Comparison of ENCODE assay signal across 19 cellular contexts in genomic region chr3:112011376-112011940, GRCh38. TPM values are rescaled to one million over a fixed set of nuclear protein-coding genes. Genes with fewer than 3 reads are reported as not detected.
DNase-seq lines count a peak whose midpoint lies in the region; TF ChIP-seq lines count a peak whose summit lies in the region.
"Had no signal": no experiment of that assay in that cellular context is flagged by ENCODE, and none has a peak within 500 bp of the region (broad histone marks: within the 10 kb centered on the region; RNA-seq: fewer than 3 reads in every experiment).

No MANE protein-coding gene starts in this region.

- no peak for DNase-seq in left ventricle myocardium inferior
- no peak for DNase-seq in cardiac septum (ENCODE audit: low spot score)
- DNase-seq in dorsolateral prefrontal cortex, result no peak
- DNase-seq in kidney tubule cell (ENCODE audit: low spot score), result peak; percentile 73
- no peak for DNase-seq in D341Med (ENCODE audit: low spot score)
- DNase-seq in suprapubic skin (ENCODE audit: low spot score in 2 of 2), result no peak
- no peak for DNase-seq in NAMALWA (ENCODE audit: low spot score)
- DNase-seq: C1 segment of cervical spinal cord, H7, NCI-H2029, NCI-H748 treated with DMSO at 0.1 percent for 48 hours, OCI-M1, RPMI8226, SIG-M5 had no signal

- intact Hi-C loops in left ventricle myocardium inferior (cut with micrococcal nuclease) (no loop called here), cardiac septum (cut with DNase I) (no loop called here), dorsolateral prefrontal cortex (cut with DNase I) (loop anchor here in 1 of 2 donors (5.0 kb wide), 1 partner anchor 34 kb away; the partner anchor contains the start of gene ABHD10)

- no peak for TF ChIP-seq CTCF in left ventricle myocardium inferior (IDR thresholded peaks at IDR 0.05; ENCODE audit: borderline replicate concordance)
- no peak for TF ChIP-seq CTCF in dorsolateral prefrontal cortex (IDR thresholded peaks at IDR 0.05 in 54 of 56, conservative IDR thresholded peaks at IDR 0.05 in 2 of 56; ENCODE audit: low read depth in 1 of 56, partially characterized antibody in 56 of 56)
- TF ChIP-seq CTCF in suprapubic skin (IDR thresholded peaks at IDR 0.05), result no peak

- peak overlapping the region; percentile 63 for H3K27ac ChIP-seq in left ventricle myocardium inferior (replicated peaks)
- H3K27ac ChIP-seq in dorsolateral prefrontal cortex, result peak overlapping the region in 51 of 59 donors; percentile 3 to 82 (median 48)
- H3K27ac ChIP-seq in temporal lobe (ENCODE audit: low read depth, low read length), result peak overlapping the region; percentile 25
- H3K27ac ChIP-seq in suprapubic skin, result no peak overlapping the region

- no peaks in the 10 kb centered on the region for H3K27me3 ChIP-seq in left ventricle myocardium inferior (ENCODE audit: low read depth)
- H3K27me3 ChIP-seq in dorsolateral prefrontal cortex, result no peaks in the 10 kb centered on the region
- H3K27me3 ChIP-seq in suprapubic skin, result no peaks in the 10 kb centered on the region

- WGBS in suprapubic skin, result 90% methylated on average over 6 of the region's 6 CpGs

- TF ChIP-seq POLR2A in suprapubic skin (IDR thresholded peaks at IDR 0.05), result no peak

- H3K9me3 ChIP-seq in left ventricle myocardium inferior (replicated peaks) (no peaks in the 10 kb centered on the region), suprapubic skin (no peaks in the 10 kb centered on the region)
- H3K9me3 ChIP-seq: A549 had no signal

- TF ChIP-seq EP300 in suprapubic skin (IDR thresholded peaks at IDR 0.05), result no peak

- H3K36me3 ChIP-seq in left ventricle myocardium inferior (no peaks in the 10 kb centered on the region), suprapubic skin (no peaks in the 10 kb centered on the region)

- H3K4me3 ChIP-seq in left ventricle myocardium inferior (no peak overlapping the region), dorsolateral prefrontal cortex (no peak overlapping the region), suprapubic skin (no peak overlapping the region)
- H3K4me3 ChIP-seq: A549 had no signal

- H3K4me1 ChIP-seq in left ventricle myocardium inferior (peaks cover 55% of the 10 kb centered on the region), suprapubic skin (peaks cover 6% of the 10 kb centered on the region)

RNA-seq across cellular contexts. Expression of gene TAGLN3, which starts 12.7 kb away (rescaled TPM):
- total RNA-seq in left ventricle myocardium inferior (0.74 TPM), cardiac septum (0.46 TPM), dorsolateral prefrontal cortex (100 to 1,000 TPM in 119 of 120 experiments, 10 to 100 TPM in 1; 97.9 to 571 (median 378) TPM), temporal lobe (105 TPM), suprapubic skin (under 1 TPM in 2 of 4 donors, not detected in 2; 0.60 to 0.98 TPM)
- total RNA-seq: NCI-H460 had no signal

RNA-seq across cellular contexts. Expression of gene TMPRSS7, which starts 23.1 kb away (rescaled TPM):
- total RNA-seq in left ventricle myocardium inferior (not detected), cardiac septum (not detected), dorsolateral prefrontal cortex (1 to 10 TPM in 4 of 120 experiments, under 1 TPM in 60, not detected in 56; 0.18 to 2.5 (median 0.37) TPM), temporal lobe (not detected), suprapubic skin (1 to 10 TPM in 1 of 4 donors, under 1 TPM in 2, not detected in 1; 0.40 to 1.0 (median 0.49) TPM)
- total RNA-seq: H7, IMR-90, M059J had no signal

RNA-seq across cellular contexts. Expression of gene ABHD10, which starts 32.6 kb away (rescaled TPM):
- total RNA-seq in left ventricle myocardium inferior (62.7 TPM), cardiac septum (34.6 TPM), dorsolateral prefrontal cortex (10 to 100 TPM; 22.8 to 62.2 (median 48.1) TPM), temporal lobe (48.9 TPM), suprapubic skin (10 to 100 TPM; 10.7 to 17.0 (median 12.7) TPM)

Comparison
In these comparisons a context has a peak if more than half of its experiments do, and no peak if none do; other contexts are left out.
1. RNA of gene TAGLN3, which starts 12.7 kb away (total RNA-seq): 97.9 to 571 TPM in dorsolateral prefrontal cortex and 105 TPM in temporal lobe (single experiment); 0.74 TPM in left ventricle myocardium inferior (single experiment), 0.60 to 0.98 TPM in suprapubic skin and 0.46 TPM in cardiac septum (single experiment); every median in the first group is over 10 times any median in the second.